2 cellular contexts compared by ENCODE assay signal in genomic region chr3:10984371-10984896, GRCh38.
TF ChIP-seq lines count a peak whose summit lies in the region.

No MANE protein-coding gene starts in this region.

TF ChIP-seq in HepG2, 621 proteins besides CTCF, POLR2A, EP300 and RAD21:
- 0 out of 2 replicates have a peak, but pooled peaks have one; percentile 21 for TF ChIP-seq CEBPB (IDR thresholded peaks at IDR 0.05; ENCODE audit: borderline replicate concordance, low read depth, low read length)
- TF ChIP-seq, protein P1, sequence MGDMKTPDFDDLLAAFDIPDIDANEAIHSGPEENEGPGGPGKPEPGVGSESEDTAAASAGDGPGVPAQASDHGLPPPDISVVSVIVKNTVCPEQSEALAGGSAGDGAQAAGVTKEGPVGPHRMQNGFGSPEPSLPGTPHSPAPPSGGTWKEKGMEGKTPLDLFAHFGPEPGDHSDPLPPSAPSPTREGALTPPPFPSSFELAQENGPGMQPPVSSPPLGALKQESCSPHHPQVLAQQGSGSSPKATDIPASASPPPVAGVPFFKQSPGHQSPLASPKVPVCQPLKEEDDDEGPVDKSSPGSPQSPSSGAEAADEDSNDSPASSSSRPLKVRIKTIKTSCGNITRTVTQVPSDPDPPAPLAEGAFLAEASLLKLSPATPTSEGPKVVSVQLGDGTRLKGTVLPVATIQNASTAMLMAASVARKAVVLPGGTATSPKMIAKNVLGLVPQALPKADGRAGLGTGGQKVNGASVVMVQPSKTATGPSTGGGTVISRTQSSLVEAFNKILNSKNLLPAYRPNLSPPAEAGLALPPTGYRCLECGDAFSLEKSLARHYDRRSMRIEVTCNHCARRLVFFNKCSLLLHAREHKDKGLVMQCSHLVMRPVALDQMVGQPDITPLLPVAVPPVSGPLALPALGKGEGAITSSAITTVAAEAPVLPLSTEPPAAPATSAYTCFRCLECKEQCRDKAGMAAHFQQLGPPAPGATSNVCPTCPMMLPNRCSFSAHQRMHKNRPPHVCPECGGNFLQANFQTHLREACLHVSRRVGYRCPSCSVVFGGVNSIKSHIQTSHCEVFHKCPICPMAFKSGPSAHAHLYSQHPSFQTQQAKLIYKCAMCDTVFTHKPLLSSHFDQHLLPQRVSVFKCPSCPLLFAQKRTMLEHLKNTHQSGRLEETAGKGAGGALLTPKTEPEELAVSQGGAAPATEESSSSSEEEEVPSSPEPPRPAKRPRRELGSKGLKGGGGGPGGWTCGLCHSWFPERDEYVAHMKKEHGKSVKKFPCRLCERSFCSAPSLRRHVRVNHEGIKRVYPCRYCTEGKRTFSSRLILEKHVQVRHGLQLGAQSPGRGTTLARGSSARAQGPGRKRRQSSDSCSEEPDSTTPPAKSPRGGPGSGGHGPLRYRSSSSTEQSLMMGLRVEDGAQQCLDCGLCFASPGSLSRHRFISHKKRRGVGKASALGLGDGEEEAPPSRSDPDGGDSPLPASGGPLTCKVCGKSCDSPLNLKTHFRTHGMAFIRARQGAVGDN (CRISPR knock-in tag; IDR thresholded peaks at IDR 0.05), result no peak

TF ChIP-seq in K562, 482 proteins besides CTCF, POLR2A, EP300 and RAD21:
- TF ChIP-seq CEBPB (tag; IDR thresholded peaks at IDR 0.05) (peak; percentile 67), CEBPG (CRISPR knock-in tag; IDR thresholded peaks at IDR 0.05) (no peak), CEBPG (tag; conservative IDR thresholded peaks at IDR 0.05 in 1 of 2, IDR thresholded peaks at IDR 0.05 in 1 of 2) (peak; percentile 9 to 30; a peak in 1 of 4 replicates), ZNF318 (IDR thresholded peaks at IDR 0.05; ENCODE audit: borderline replicate concordance in 1 of 2, low read depth in 1 of 2) (no peak)
